1 cellular context compared by ENCODE assay signal in genomic region chr2:173664520-173664919, GRCh38.
TF ChIP-seq lines count a peak whose summit lies in the region.

No MANE protein-coding gene starts in this region.

TF ChIP-seq in HepG2, 621 proteins besides CTCF, POLR2A, EP300 and RAD21 (continued from another document):
- TF ChIP-seq ZGPAT (CRISPR knock-in tag; IDR thresholded peaks at IDR 0.05): no peak
- TF ChIP-seq ZNF282 (IDR thresholded peaks at IDR 0.05; ENCODE audit: partially characterized antibody): no peak
- TF ChIP-seq MAF1 (CRISPR knock-in tag; IDR thresholded peaks at IDR 0.05; ENCODE audit: borderline replicate concordance): no peak
- no peak for TF ChIP-seq SKI (IDR thresholded peaks at IDR 0.05; ENCODE audit: partially characterized antibody)
